In genomic region chr5:40775846-40776657, GRCh38 we compare ENCODE assay signal across 1 cellular context.
TF ChIP-seq lines count a peak whose summit lies in the region.

No MANE protein-coding gene starts in this region.

TF ChIP-seq in K562, 482 proteins besides CTCF, POLR2A, EP300 and RAD21:
- TF ChIP-seq SP1 (CRISPR knock-in tag; IDR thresholded peaks at IDR 0.05) (no peak), TFE3 (CRISPR knock-in tag; IDR thresholded peaks at IDR 0.05) (peak; percentile 72), NFIC (IDR thresholded peaks at IDR 0.05) (peak; percentile 81)
